In genomic region chr5:131413605-131414559, GRCh38 we compare ENCODE assay signal across 8 cellular contexts.
DNase-seq lines count a peak whose midpoint lies in the region; ATAC-seq and TF ChIP-seq lines count a peak whose summit lies in the region.

No MANE protein-coding gene starts in this region.

- no peak for TF ChIP-seq CTCF in fibroblast of mammary gland (conservative IDR thresholded peaks at IDR 0.05; ENCODE audit: control insufficient read depth, insufficient read depth, low read depth, low read length)

- peak; percentile 47 for ATAC-seq in GM18517 (IDR thresholded peaks at IDR 0.05; ENCODE audit: unreplicated experiment)
- ATAC-seq in GM21576 (IDR thresholded peaks at IDR 0.05; ENCODE audit: unreplicated experiment) = peak; percentile 68

- DNase-seq in HK-2 (ENCODE audit: unreplicated experiment) (peak; percentile 13), fibroblast of mammary gland (ENCODE audit: low read depth) (peak; percentile 56), NCI-H2171 (lab: John Stamatoyannopoulos, UW) (no peak), D341Med (ENCODE audit: low spot score) (no peak), AG08396 (ENCODE audit: low spot score) (no peak), activated gamma-delta T cell treated with Interleukin-2 at 50 U/mL for 16 hours (no peak)

- H3K4me3 ChIP-seq in fibroblast of mammary gland (ENCODE audit: control insufficient read depth, low read depth, low read length) = no peak overlapping the region

Comparison
In these comparisons a context has a peak if more than half of its experiments do, and no peak if none do; other contexts are left out.
1. DNase-seq: peak in HK-2 (single experiment) and fibroblast of mammary gland (single experiment); none in NCI-H2171 (single experiment), D341Med (single experiment), AG08396 (single experiment) and activated gamma-delta T cell treated with Interleukin-2 at 50 U/mL for 16 hours (single experiment).